Comparison of ENCODE assay signal across 8 cellular contexts in genomic region chr2:65227035-65227470, GRCh38. TPM values are rescaled to one million over a fixed set of nuclear protein-coding genes. Genes with fewer than 3 reads are reported as not detected.
DNase-seq lines count a peak whose midpoint lies in the region; ATAC-seq and TF ChIP-seq lines count a peak whose summit lies in the region.

No MANE protein-coding gene starts in this region.

- H3K4me3 Mint-ChIP-seq in Caco-2 (ENCODE audit: unreplicated experiment), result peak overlapping the region; percentile 77
- H3K4me3 Mint-ChIP-seq in T-helper 17 cell, result peak overlapping the region; percentile 100

- DNase-seq in Caco-2, result no peak
- DNase-seq in T-helper 17 cell, result no peak
- peak in 1 of 2 donors; percentile 18 for DNase-seq in fibroblast of lung (ENCODE audit: low read depth in 2 of 2)
- DNase-seq in NCI-H446 (lab: John Stamatoyannopoulos, UW), result no peak
- DNase-seq in 8988T, result no peak

- peak overlapping the region; percentile 100 for H2AFZ ChIP-seq in fibroblast of lung (ENCODE audit: low read length)
- peak overlapping the region; percentile 54 for H2AFZ ChIP-seq in neuron (ENCODE audit: low read depth, low read length)

- no peaks in the 10 kb centered on the region for H3K9me3 Mint-ChIP-seq in Caco-2 (ENCODE audit: unreplicated experiment)

- CTCF ChIA-PET in Caco-2 (lab: Charles Lee), result interaction anchor here (0.6 to 1.4 kb wide), 17 partner anchors 27 to 1207 kb away, joined by 3 to 8 read pairs (median 5); partner anchors contain the start of gene RAB1A

- H3K36me3 ChIP-seq in Caco-2 (ENCODE audit: control insufficient read depth, insufficient read depth, low read length), result no peaks in the 10 kb centered on the region
- H3K36me3 ChIP-seq in fibroblast of lung (ENCODE audit: control insufficient read depth, insufficient read depth, low read length), result peaks cover 2% of the 10 kb centered on the region
- peaks cover 2% of the 10 kb centered on the region for H3K36me3 ChIP-seq in neuron (ENCODE audit: insufficient read depth, low read length)

- TSS peak; percentile 81 for BruUV-seq in Caco-2 (replicated peaks; lab: Mats Ljungman, UMichigan)

- H3K27me3 ChIP-seq in Caco-2 (replicated peaks; ENCODE audit: control insufficient read depth, insufficient read depth, low read length), result no peaks in the 10 kb centered on the region
- no peaks in the 10 kb centered on the region for H3K27me3 ChIP-seq in fibroblast of lung (ENCODE audit: control insufficient read depth, insufficient read depth, low read length)
- H3K27me3 ChIP-seq in neuron (ENCODE audit: insufficient read depth, low read length), result no peaks in the 10 kb centered on the region

- H3K27me3 Mint-ChIP-seq in Caco-2 (ENCODE audit: insufficient read depth, unreplicated experiment) (no peaks in the 10 kb centered on the region), T-helper 17 cell (no peaks in the 10 kb centered on the region)

- H3K27ac ChIP-seq in fibroblast of lung (ENCODE audit: insufficient read depth, low read length), result peak overlapping the region; percentile 77

- no peaks in the 10 kb centered on the region for H3K9me3 ChIP-seq in Caco-2
- no peaks in the 10 kb centered on the region for H3K9me3 ChIP-seq in T-helper 17 cell (ENCODE audit: control insufficient read depth, low read length, poor library complexity, severe bottlenecking)
- no peaks in the 10 kb centered on the region for H3K9me3 ChIP-seq in fibroblast of lung (ENCODE audit: control insufficient read depth, insufficient read depth, low read depth, low read length)
- H3K9me3 ChIP-seq in neuron (ENCODE audit: low read length), result no peaks in the 10 kb centered on the region

- intact Hi-C loops in Caco-2 (cut with micrococcal nuclease; ENCODE audit: unreplicated experiment), result loop anchor here (2.0 to 10.0 kb wide), 2 partner anchors 96 to 572 kb away; partner anchors contain the start of genes RAB1A and SERTAD2

- H3K4me1 Mint-ChIP-seq in Caco-2 (ENCODE audit: low read depth, unreplicated experiment) (peaks cover 22% of the 10 kb centered on the region), T-helper 17 cell (peaks cover 19% of the 10 kb centered on the region)

- peaks cover 31% of the 10 kb centered on the region for H3K36me3 Mint-ChIP-seq in Caco-2 (ENCODE audit: insufficient read depth, unreplicated experiment)
- H3K36me3 Mint-ChIP-seq in T-helper 17 cell (ENCODE audit: low read depth), result peaks cover 3% of the 10 kb centered on the region

- H3K4me1 ChIP-seq in Caco-2, result peaks cover 15% of the 10 kb centered on the region
- H3K4me1 ChIP-seq in fibroblast of lung (ENCODE audit: control insufficient read depth, extremely low read depth, insufficient read depth, low read length), result peaks cover 8% of the 10 kb centered on the region
- peaks cover 10% of the 10 kb centered on the region for H3K4me1 ChIP-seq in neuron (ENCODE audit: insufficient read depth, low read length)

- peaks cover 52% of the 10 kb centered on the region for H3K79me2 ChIP-seq in fibroblast of lung (ENCODE audit: control insufficient read depth, insufficient read depth, low read length)

- H3K4me2 ChIP-seq in fibroblast of lung (ENCODE audit: extremely low read depth, insufficient read depth, low read length), result peak overlapping the region; percentile 80

- peak overlapping the region; percentile 75 for H3K9ac ChIP-seq in fibroblast of lung (ENCODE audit: insufficient read depth, low read length)

- no peaks in the 10 kb centered on the region for H4K20me1 ChIP-seq in fibroblast of lung (ENCODE audit: control insufficient read depth, extremely low read depth, insufficient read depth, low read length)

- no peak for TF ChIP-seq CTCF in Caco-2 (IDR thresholded peaks at IDR 0.05; ENCODE audit: insufficient read depth in 1 of 2, low read depth in 1 of 2, low read length in 1 of 2, severe bottlenecking in 1 of 2, unreplicated experiment in 1 of 2)
- TF ChIP-seq CTCF in fibroblast of lung (conservative IDR thresholded peaks at IDR 0.05 in 1 of 2, IDR thresholded peaks at IDR 0.05 in 1 of 2; ENCODE audit: low read depth in 1 of 2, low read length in 2 of 2), result no peak

- POLR2A ChIA-PET in Caco-2 (lab: Charles Lee), result interaction anchor here (0.6 to 1.3 kb wide), 39 partner anchors 8 to 1366 kb away, joined by 3 to 83 read pairs (median 7); partner anchors contain the start of genes CEP68, RAB1A and SPRED2

- H3K27ac Mint-ChIP-seq in Caco-2 (ENCODE audit: unreplicated experiment) (peak overlapping the region; percentile 86), T-helper 17 cell (peak overlapping the region; percentile 100)

- peak overlapping the region; percentile 84 for H3K4me3 ChIP-seq in Caco-2 (ENCODE audit: low read depth, low read length)
- H3K4me3 ChIP-seq in fibroblast of lung (replicated peaks in 1 of 4; ENCODE audit: control extremely low read depth in 1 of 4, insufficient read depth in 1 of 4, low read depth in 3 of 4, low read length in 4 of 4), result peak overlapping the region; percentile 91 to 100 (median 95)
- H3K4me3 ChIP-seq in neuron (ENCODE audit: low read length), result peak overlapping the region; percentile 82

- ATAC-seq in GM19372 (IDR thresholded peaks at IDR 0.05; ENCODE audit: low read depth, unreplicated experiment) (peak; percentile 11), HG03378 (IDR thresholded peaks at IDR 0.05; ENCODE audit: unreplicated experiment) (peak; percentile 26), T-helper 17 cell (peak; percentile 17)

RNA-seq across cellular contexts. Expression of gene ACTR2, which starts 0.6 kb away (rescaled TPM):
- total RNA-seq in Caco-2 (2022), result 248 and 259 TPM in 2 replicates
- total RNA-seq in T-helper 17 cell, result 100 to 1,000 TPM; 220 to 243 TPM
- 67.3 and 90.2 TPM in 2 replicates for total RNA-seq in fibroblast of lung
- 153 and 192 TPM in 2 replicates for polyA plus RNA-seq in fibroblast of lung
- polyA plus RNA-seq in fibroblast of lung (2012), result 236 and 258 TPM in 2 replicates
- polyA minus RNA-seq in fibroblast of lung (ENCODE audit: low replicate concordance), result 29.5 and 45.3 TPM in 2 replicates
